Comparison of ENCODE assay signal across 10 cellular contexts in genomic region chr11:130772266-130773227, GRCh38.
DNase-seq lines count a peak whose midpoint lies in the region; ATAC-seq and TF ChIP-seq lines count a peak whose summit lies in the region.
"Had no signal": no experiment of that assay in that cellular context is flagged by ENCODE, and none has a peak within 500 bp of the region (broad histone marks: within the 10 kb centered on the region; RNA-seq: fewer than 3 reads in every experiment).

No MANE protein-coding gene starts in this region.

- H3K4me1 ChIP-seq in PC-9 (replicated peaks; ENCODE audit: insufficient read depth) (peaks cover 31% of the 10 kb centered on the region), GM23338 (ENCODE audit: insufficient read depth) (no peaks in the 10 kb centered on the region)

- no peaks in the 10 kb centered on the region for H3K9me3 ChIP-seq in PC-9 (ENCODE audit: insufficient read depth, low read depth)

- intact Hi-C loops in PC-9 (cut with micrococcal nuclease; ENCODE audit: unreplicated experiment): loop anchor here (2.0 kb wide), 1 partner anchor 338 kb away; no protein-coding TSS in a partner anchor

- H3K4me3 Mint-ChIP-seq in nephron (no peak overlapping the region), GM23338 (no peak overlapping the region)
- no peak overlapping the region for H3K4me3 Mint-ChIP-seq in activated naive CD8-positive, alpha-beta T cell treated with anti-CD3 and anti-CD28 coated beads for 36 hours

- peaks cover 4% of the 10 kb centered on the region; the same call in 1 of the 2 replicates for H3F3A ChIP-seq in PC-9 (ENCODE audit: insufficient read depth, low read depth)
- no peaks in the 10 kb centered on the region for H3F3A ChIP-seq in GM23338 (replicated peaks; ENCODE audit: low read depth)

- no peaks in the 10 kb centered on the region for H3K27me3 ChIP-seq in PC-9 (ENCODE audit: insufficient read depth, low read depth)
- H3K27me3 ChIP-seq in GM23338 (ENCODE audit: insufficient read depth): no peaks in the 10 kb centered on the region

- H3K4me3 ChIP-seq in PC-9 (no peak overlapping the region), GM23338 (no peak overlapping the region)

- H3K9me2 ChIP-seq in PC-9 (ENCODE audit: insufficient read depth) (no peaks in the 10 kb centered on the region), GM23338 (ENCODE audit: insufficient read depth) (peaks cover 15% of the 10 kb centered on the region)

- BruUV-seq in PC-9 (replicated peaks; lab: Mats Ljungman, UMichigan): no TSS peak

- DNase-seq in Caki2 (ENCODE audit: low read depth) (peak; percentile 71), PC-9 (peak; percentile 59 to 71), epidermal melanocyte (ENCODE audit: insufficient read length, low spot score) (peak; percentile 42), GM23338 (ENCODE audit: low spot score) (no peak)
- DNase-seq in activated naive CD8-positive, alpha-beta T cell treated with anti-CD3 and anti-CD28 coated beads for 36 hours: no peak
- DNase-seq: SIG-M5 had no signal

- H3K9me3 Mint-ChIP-seq in nephron (peaks cover 5% of the 10 kb centered on the region), GM23338 (peaks cover 6% of the 10 kb centered on the region; the same call in 1 of the 3 replicates)
- H3K9me3 Mint-ChIP-seq in activated naive CD8-positive, alpha-beta T cell treated with anti-CD3 and anti-CD28 coated beads for 36 hours: peaks cover 1% of the 10 kb centered on the region
- H3K9me3 Mint-ChIP-seq: activated T-helper 2 cell treated with anti-CD3 and anti-CD28 coated beads, Interferon-gamma antibody, Interleukin-2, Interleukin-4, amounts not matched to agents 10 μg/mL and 5 μg/mL and 100 μg/mL, durations not matched to agents 14 hours and 24 hours and 36 hours had no signal

- H3K79me2 ChIP-seq in PC-9 (ENCODE audit: low read depth): no peaks in the 10 kb centered on the region
- H3K79me2 ChIP-seq in GM23338 (replicated peaks; ENCODE audit: insufficient read depth): no peaks in the 10 kb centered on the region

- H3K27ac ChIP-seq in PC-9: peak overlapping the region; percentile 3; the same call in 1 of the 2 replicates
- no peak overlapping the region for H3K27ac ChIP-seq in GM23338 (ENCODE audit: low read depth)

- H3K36me3 ChIP-seq in PC-9 (ENCODE audit: low read depth) (no peaks in the 10 kb centered on the region), GM23338 (ENCODE audit: insufficient read depth) (no peaks in the 10 kb centered on the region)

- TF ChIP-seq CTCF in PC-9 (conservative IDR thresholded peaks at IDR 0.05): no peak
- TF ChIP-seq CTCF in nephron (IDR thresholded peaks at IDR 0.05; ENCODE audit: unreplicated experiment in 3 of 3): no peak
- no peak for TF ChIP-seq CTCF in GM23338 (conservative IDR thresholded peaks at IDR 0.05; ENCODE audit: low read depth in 2 of 2)

- peak overlapping the region; percentile 10 to 25 (median 13) for H3K27ac Mint-ChIP-seq in nephron
- no peak overlapping the region for H3K27ac Mint-ChIP-seq in activated naive CD8-positive, alpha-beta T cell treated with anti-CD3 and anti-CD28 coated beads for 36 hours
- H3K27ac Mint-ChIP-seq in GM23338: no peak overlapping the region
- H3K27ac Mint-ChIP-seq: activated T-helper 2 cell treated with anti-CD3 and anti-CD28 coated beads, Interferon-gamma antibody, Interleukin-2, Interleukin-4, amounts not matched to agents 10 μg/mL and 5 μg/mL and 100 μg/mL, durations not matched to agents 14 hours and 24 hours and 36 hours had no signal

- in situ Hi-C loops in Caki2 (cut with HindIII; ENCODE audit: low pct_unique_long_range_greater_than_20kb, low sequenced_read_pairs): no loop called here

- H4K20me1 ChIP-seq in PC-9 (ENCODE audit: insufficient read depth): no peaks in the 10 kb centered on the region
- no peaks in the 10 kb centered on the region for H4K20me1 ChIP-seq in GM23338 (replicated peaks; ENCODE audit: insufficient read depth)

- H3K36me3 Mint-ChIP-seq in nephron (ENCODE audit: low read depth) (no peaks in the 10 kb centered on the region), GM23338 (ENCODE audit: low read depth) (no peaks in the 10 kb centered on the region)
- no peaks in the 10 kb centered on the region for H3K36me3 Mint-ChIP-seq in activated naive CD8-positive, alpha-beta T cell treated with anti-CD3 and anti-CD28 coated beads for 36 hours

- POLR2A ChIA-PET in PC-9 (lab: Charles Lee; ENCODE audit: unreplicated experiment): interaction anchor here (0.6 kb wide), 1 partner anchor 329 kb away, joined by 6 read pairs; no protein-coding TSS in a partner anchor

- H2AFZ ChIP-seq in PC-9 (no peak overlapping the region), GM23338 (no peak overlapping the region)

- H3K4me1 Mint-ChIP-seq in nephron: peaks cover 41% of the 10 kb centered on the region
- no peaks in the 10 kb centered on the region for H3K4me1 Mint-ChIP-seq in activated naive CD8-positive, alpha-beta T cell treated with anti-CD3 and anti-CD28 coated beads for 36 hours
- H3K4me1 Mint-ChIP-seq in GM23338: peaks cover 4% of the 10 kb centered on the region; the same call in 2 of the 3 replicates

- CTCF ChIA-PET in PC-9 (lab: Charles Lee): no interaction called here

- ATAC-seq in GM18870 (IDR thresholded peaks at IDR 0.05; ENCODE audit: unreplicated experiment) (no peak), GM23338 (no peak), GM21526 (IDR thresholded peaks at IDR 0.05; ENCODE audit: low FRiP score, unreplicated experiment) (no peak)

- peaks cover 4% of the 10 kb centered on the region for H3K27me3 Mint-ChIP-seq in nephron (ENCODE audit: low read depth)
- H3K27me3 Mint-ChIP-seq in activated naive CD8-positive, alpha-beta T cell treated with anti-CD3 and anti-CD28 coated beads for 36 hours: peaks cover 3% of the 10 kb centered on the region
- peaks cover 2% of the 10 kb centered on the region for H3K27me3 Mint-ChIP-seq in GM23338 (ENCODE audit: insufficient read depth, low read depth, poor library complexity)

- H3K4me2 ChIP-seq in PC-9: peak overlapping the region; percentile 27; the same call in 1 of the 2 replicates
- H3K4me2 ChIP-seq in GM23338: no peak overlapping the region

TF ChIP-seq in GM23338, 12 proteins besides CTCF, POLR2A, EP300 and RAD21:
- TF ChIP-seq JUNB (IDR thresholded peaks at IDR 0.05; ENCODE audit: unreplicated experiment) (no peak), ZNF114 (CRISPR knock-in tag; IDR thresholded peaks at IDR 0.05) (no peak), STAT1 (IDR thresholded peaks at IDR 0.05; ENCODE audit: unreplicated experiment) (no peak), ZNF331 (CRISPR knock-in tag; IDR thresholded peaks at IDR 0.05; ENCODE audit: low read depth) (no peak), ZNF462 (CRISPR knock-in tag; IDR thresholded peaks at IDR 0.05) (no peak), EZH2 (IDR thresholded peaks at IDR 0.05; ENCODE audit: low read depth, unreplicated experiment) (no peak)

Comparison
In these comparisons a context has a peak if more than half of its experiments do, and no peak if none do; other contexts are left out.
1. DNase-seq: peak in Caki2 (single experiment), PC-9 (2 of 2) and epidermal melanocyte (single experiment); none in activated naive CD8-positive, alpha-beta T cell treated with anti-CD3 and anti-CD28 coated beads for 36 hours (single experiment) and GM23338 (single experiment).
2. H3K27ac Mint-ChIP-seq: peak in nephron (3 of 3); none in activated naive CD8-positive, alpha-beta T cell treated with anti-CD3 and anti-CD28 coated beads for 36 hours (single experiment) and GM23338 (single experiment).